ENCODE assay signal across 19 cellular contexts in the genomic region with DNA sequence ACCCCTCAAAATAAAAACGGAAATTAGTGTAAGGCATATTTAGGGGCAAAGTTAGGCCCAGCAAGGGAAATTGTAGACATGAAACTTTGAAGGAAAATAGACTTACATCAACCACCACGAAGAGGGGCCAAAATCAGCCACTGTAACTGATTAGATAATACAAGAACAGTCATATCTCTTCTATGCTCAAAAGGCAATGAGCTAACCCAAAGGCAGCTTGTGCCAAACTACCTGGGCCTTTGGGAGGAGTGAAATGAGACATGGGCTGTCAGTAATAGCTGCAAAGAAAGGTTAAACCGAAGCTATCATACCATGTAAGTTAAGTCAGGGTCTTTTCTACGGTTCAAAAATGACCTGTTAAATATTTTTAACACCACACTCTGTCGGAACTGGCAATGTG.
DNase-seq lines count a peak whose midpoint lies in the region; ATAC-seq, FAIRE-seq and TF ChIP-seq lines count a peak whose summit lies in the region.
"Had no signal": no experiment of that assay in that cellular context is flagged by ENCODE, and none has a peak within 500 bp of the region (broad histone marks: within the 10 kb centered on the region; RNA-seq: fewer than 3 reads in every experiment).

No MANE protein-coding gene starts in this region.

- in situ Hi-C loops in gastrocnemius medialis (cut with MboI; ENCODE audit: low sequenced_read_pairs in 4 of 4), result no loop called here

- no peaks in the 10 kb centered on the region for H3K9me3 ChIP-seq in endothelial cell of umbilical vein (replicated peaks; ENCODE audit: control insufficient read depth, insufficient read depth, low read length)
- H3K9me3 ChIP-seq in gastrocnemius medialis, result no peaks in the 10 kb centered on the region
- H3K9me3 ChIP-seq: BLaER1 had no signal

- dilution Hi-C loops in endothelial cell of umbilical vein (cut with MboI; ENCODE audit: extremely low pct_ligation_motif_present, low sequenced_read_pairs), result no loop called here

- ATAC-seq in left cardiac atrium (peak; percentile 50 to 56), Right ventricle myocardium superior (ENCODE audit: poor library complexity) (no peak), gastrocnemius medialis (no peak), GM19452 (IDR thresholded peaks at IDR 0.05; ENCODE audit: unreplicated experiment) (no peak), GM21529 (IDR thresholded peaks at IDR 0.05; ENCODE audit: unreplicated experiment) (no peak)
- ATAC-seq: GM12878, GM23338 had no signal

- H3K9me1 ChIP-seq in endothelial cell of umbilical vein (replicated peaks; ENCODE audit: control insufficient read depth, extremely low read depth, insufficient read depth, low read length), result no peaks in the 10 kb centered on the region

- H3K27ac ChIP-seq in endothelial cell of umbilical vein (ENCODE audit: insufficient read depth, low read depth, low read length) (no peak overlapping the region), gastrocnemius medialis (peak overlapping the region; percentile 52 to 86 (median 80))
- H3K27ac ChIP-seq: BLaER1, HL-60 had no signal

- no peak overlapping the region for H2AFZ ChIP-seq in endothelial cell of umbilical vein (ENCODE audit: low read depth, low read length)
- H2AFZ ChIP-seq: GM23338 had no signal

- TF ChIP-seq CTCF in endothelial cell of umbilical vein (IDR thresholded peaks at IDR 0.05; ENCODE audit: extremely low read depth in 1 of 2, insufficient read depth in 1 of 2, low read depth in 1 of 2, low read length in 2 of 2), result no peak
- TF ChIP-seq CTCF in gastrocnemius medialis (IDR thresholded peaks at IDR 0.05 in 4 of 5, conservative IDR thresholded peaks at IDR 0.05 in 1 of 5), result no peak

- H3K9ac ChIP-seq in endothelial cell of umbilical vein (replicated peaks; ENCODE audit: extremely low read depth, insufficient read depth, low read length), result no peak overlapping the region
- H3K9ac ChIP-seq: BLaER1 had no signal

- BruUV-seq in endothelial cell of umbilical vein (replicated peaks; lab: Mats Ljungman, UMichigan), result no TSS peak

- no peak for TF ChIP-seq POLR2A in endothelial cell of umbilical vein (IDR thresholded peaks at IDR 0.05; ENCODE audit: low read depth, low read length)
- TF ChIP-seq POLR2A in gastrocnemius medialis (IDR thresholded peaks at IDR 0.05), result no peak

- no peaks in the 10 kb centered on the region for H3K27me3 ChIP-seq in endothelial cell of umbilical vein (ENCODE audit: control insufficient read depth in 2 of 2, insufficient read depth in 2 of 2, low read length in 2 of 2)
- no peaks in the 10 kb centered on the region for H3K27me3 ChIP-seq in gastrocnemius medialis
- H3K27me3 ChIP-seq: BLaER1 had no signal

- no peaks in the 10 kb centered on the region for H4K20me1 ChIP-seq in endothelial cell of umbilical vein (replicated peaks; ENCODE audit: control insufficient read depth, extremely low read depth, insufficient read depth, low read length)
- H4K20me1 ChIP-seq: BLaER1 had no signal

- POLR2A ChIA-PET in endothelial cell of umbilical vein (lab: Charles Lee), result interaction anchor here (0.6 kb wide), 1 partner anchor 17 kb away, joined by 3 read pairs; no protein-coding TSS in a partner anchor

- FAIRE-seq in endothelial cell of umbilical vein (lab: Jason Lieb, UNC), result peak; percentile 37
- FAIRE-seq: GM12878, GM19239, H54 had no signal

- H3K4me2 ChIP-seq in endothelial cell of umbilical vein (ENCODE audit: insufficient read depth, low read length), result no peak overlapping the region
- H3K4me2 ChIP-seq: BLaER1, GM23338 had no signal

- H3K36me3 ChIP-seq in endothelial cell of umbilical vein (ENCODE audit: control insufficient read depth in 2 of 2, extremely low read depth in 1 of 2, insufficient read depth in 2 of 2, low read length in 2 of 2) (no peaks in the 10 kb centered on the region), gastrocnemius medialis (no peaks in the 10 kb centered on the region)
- H3K36me3 ChIP-seq: BLaER1 had no signal

- H3K4me3 ChIP-seq in endothelial cell of umbilical vein (replicated peaks in 1 of 3; ENCODE audit: insufficient read depth in 1 of 3, low read depth in 1 of 3, low read length in 3 of 3), result no peak overlapping the region
- H3K4me3 ChIP-seq in gastrocnemius medialis, result no peak overlapping the region
- H3K4me3 ChIP-seq: BLaER1, GM12878, GM23338 had no signal

- CTCF ChIA-PET in endothelial cell of umbilical vein (lab: Charles Lee), result interaction anchor here (0.7 to 1.1 kb wide), 2 partner anchors 60 to 95 kb away, joined by 3 read pairs; no protein-coding TSS in a partner anchor

- no peaks in the 10 kb centered on the region for H3K79me2 ChIP-seq in endothelial cell of umbilical vein (ENCODE audit: control insufficient read depth, insufficient read depth, low read length)

- intact Hi-C loops in left cardiac atrium (cut with DNase I), result no loop called here
- intact Hi-C loops in Right ventricle myocardium superior (cut with DNase I), result no loop called here
- intact Hi-C loops in endothelial cell of umbilical vein (cut with micrococcal nuclease), result no loop called here
- intact Hi-C loops in gastrocnemius medialis (cut with DNase I; ENCODE audit: low total_unique reads), result no loop called here

- DNase-seq in left cardiac atrium (no peak), Right ventricle myocardium superior (no peak), NCI-H226 (peak; percentile 39), endothelial cell of umbilical vein (ENCODE audit: low read depth, low spot score) (no peak), gastrocnemius medialis (no peak)
- DNase-seq: 8988T; CD4-positive, alpha-beta memory T cell; DMS153; DMS79; GF-D8; HCEC 1CT had no signal

- H3K4me1 ChIP-seq in endothelial cell of umbilical vein (ENCODE audit: control insufficient read depth, extremely low read depth, insufficient read depth, low read length) (peaks cover 8% of the 10 kb centered on the region), gastrocnemius medialis (peaks cover 51 to 70% of the 10 kb centered on the region in 2 donors)

TF ChIP-seq in endothelial cell of umbilical vein, 7 proteins besides CTCF, POLR2A, EP300 and RAD21:
- TF ChIP-seq FOS (IDR thresholded peaks at IDR 0.05; ENCODE audit: borderline replicate concordance, insufficient read depth, low read length), result no peak
- TF ChIP-seq POLR2AphosphoS5 (IDR thresholded peaks at IDR 0.05; ENCODE audit: insufficient read depth, low read depth, low read length), result no peak
- no peak for TF ChIP-seq JUN (IDR thresholded peaks at IDR 0.05; ENCODE audit: borderline replicate concordance, insufficient read depth, insufficient read length, low read depth)
- TF ChIP-seq, protein P1, sequence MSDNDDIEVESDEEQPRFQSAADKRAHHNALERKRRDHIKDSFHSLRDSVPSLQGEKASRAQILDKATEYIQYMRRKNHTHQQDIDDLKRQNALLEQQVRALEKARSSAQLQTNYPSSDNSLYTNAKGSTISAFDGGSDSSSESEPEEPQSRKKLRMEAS (IDR thresholded peaks at IDR 0.05; ENCODE audit: insufficient read depth, insufficient read length), result no peak
- TF ChIP-seq EZH2 (IDR thresholded peaks at IDR 0.05; ENCODE audit: borderline replicate concordance, low read depth, low read length, severe bottlenecking), result no peak
- TF ChIP-seq MYC (IDR thresholded peaks at IDR 0.05; ENCODE audit: low read depth, low read length), result no peak
TF ChIP-seq in endothelial cell of umbilical vein: peak in this region for 0.

Comparison
In these comparisons a context has a peak if more than half of its experiments do, and no peak if none do; other contexts are left out.
1. ATAC-seq: peak in left cardiac atrium (2 of 2); none in Right ventricle myocardium superior (single experiment), gastrocnemius medialis (0 of 2), GM19452 (single experiment) and GM21529 (single experiment).